In the genomic region with DNA sequence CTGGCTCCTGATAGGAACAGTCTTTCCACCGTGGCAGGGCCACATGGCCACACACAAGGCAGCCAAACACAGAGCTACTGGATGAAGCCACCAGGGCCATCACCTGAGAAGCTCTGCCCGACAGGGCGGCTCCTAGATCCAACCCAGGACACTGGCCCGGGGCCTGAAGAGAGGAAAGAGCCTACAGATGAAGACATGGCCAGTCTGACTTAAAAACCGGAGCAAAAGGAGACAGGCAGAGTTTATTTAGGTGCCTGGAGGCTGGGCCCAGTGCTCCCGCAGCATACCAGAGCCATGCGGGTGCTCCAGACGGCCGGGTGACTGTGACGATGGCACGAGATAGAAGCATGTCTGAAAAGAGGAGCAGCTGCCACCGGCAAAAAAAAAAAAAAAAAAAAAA, we compare ENCODE assay signal across 28 cellular contexts. TPM values are rescaled to one million over a fixed set of nuclear protein-coding genes. Genes with fewer than 3 reads are reported as not detected.
DNase-seq lines count a peak whose midpoint lies in the region; ATAC-seq and TF ChIP-seq lines count a peak whose summit lies in the region.
"Had no signal": no experiment of that assay in that cellular context is flagged by ENCODE, and none has a peak within 500 bp of the region (broad histone marks: within the 10 kb centered on the region; RNA-seq: fewer than 3 reads in every experiment).

No MANE protein-coding gene starts in this region.

- H3K27ac Mint-ChIP-seq in central memory CD8-positive, alpha-beta T cell (ENCODE audit: low read depth), result peak overlapping the region; percentile 85
- H3K27ac Mint-ChIP-seq in stimulated activated effector memory CD8-positive, alpha-beta T cell treated with anti-CD3 and anti-CD28 coated beads, Interleukin-12 subunit alpha, Interleukin-12 subunit beta, amount 100 ng/mL, for 72 hours, result peak overlapping the region; percentile 81

- peaks cover 11 to 15% of the 10 kb centered on the region in 2 experiments; a peak in 2 of 4 replicates for H3K4me1 ChIP-seq in SK-N-SH (ENCODE audit: control insufficient read depth in 1 of 2, insufficient read depth in 2 of 2, low read depth in 1 of 2, low read length in 1 of 2)
- peaks cover 6 to 83% (median 63%) of the 10 kb centered on the region in 9 donors for H3K4me1 ChIP-seq in heart right ventricle

- no peak overlapping the region for H3K27ac ChIP-seq in SK-N-SH (ENCODE audit: low read depth in 2 of 2, low read length in 1 of 2)
- peak overlapping the region in 9 of 10 donors; percentile 11 to 91 (median 83) for H3K27ac ChIP-seq in heart right ventricle
- H3K27ac ChIP-seq: 22Rv1 had no signal

- H3K36me3 Mint-ChIP-seq in central memory CD8-positive, alpha-beta T cell (ENCODE audit: insufficient read depth), result peaks cover 21% of the 10 kb centered on the region
- H3K36me3 Mint-ChIP-seq in stimulated activated effector memory CD8-positive, alpha-beta T cell treated with anti-CD3 and anti-CD28 coated beads, Interleukin-12 subunit alpha, Interleukin-12 subunit beta, amount 100 ng/mL, for 72 hours, result peaks cover 29% of the 10 kb centered on the region

- H3K4me3 ChIP-seq in SK-N-SH (ENCODE audit: low read depth in 2 of 2, low read length in 1 of 2) (no peak overlapping the region), heart right ventricle (no peak overlapping the region)
- H3K4me3 ChIP-seq: body of pancreas, esophagus muscularis mucosa, gastrocnemius medialis, GM12878, K562, MG63, smooth muscle cell, tibial nerve had no signal

- no peak for TF ChIP-seq RAD21 in SK-N-SH (IDR thresholded peaks at IDR 0.05; ENCODE audit: low read length)

- H3K79me2 ChIP-seq in SK-N-SH (ENCODE audit: insufficient read depth), result peaks cover 43% of the 10 kb centered on the region

- no peak for TF ChIP-seq EP300 in SK-N-SH (IDR thresholded peaks at IDR 0.05; ENCODE audit: borderline replicate concordance in 1 of 2, low read depth in 1 of 2, low read length in 1 of 2)

- 86% methylated on average over 12 of the region's 12 CpGs for WGBS in SK-N-SH (ENCODE audit: low lambda C conversion rate)
- 93 to 94% methylated on average over 12 of the region's 12 CpGs for WGBS in heart right ventricle, 2 donors

- H4K20me1 ChIP-seq in SK-N-SH (ENCODE audit: insufficient read depth), result no peaks in the 10 kb centered on the region

- H3K9me3 ChIP-seq in SK-N-SH (no peaks in the 10 kb centered on the region), heart right ventricle (no peaks in the 10 kb centered on the region)
- H3K9me3 ChIP-seq: body of pancreas, esophagus muscularis mucosa, gastrocnemius medialis, MG63, tibial nerve had no signal

- H3K9me2 ChIP-seq in SK-N-SH, result no peaks in the 10 kb centered on the region

- H3K9ac ChIP-seq in SK-N-SH, result no peak overlapping the region

- H3K4me1 Mint-ChIP-seq in central memory CD8-positive, alpha-beta T cell, result peaks cover 43% of the 10 kb centered on the region
- peaks cover 41% of the 10 kb centered on the region for H3K4me1 Mint-ChIP-seq in stimulated activated effector memory CD8-positive, alpha-beta T cell treated with anti-CD3 and anti-CD28 coated beads, Interleukin-12 subunit alpha, Interleukin-12 subunit beta, amount 100 ng/mL, for 72 hours

- POLR2A ChIA-PET in SK-N-SH (lab: Yijun Ruan, JAX), result no interaction called here

- H3K9me3 Mint-ChIP-seq in central memory CD8-positive, alpha-beta T cell, result no peaks in the 10 kb centered on the region
- H3K9me3 Mint-ChIP-seq in stimulated activated effector memory CD8-positive, alpha-beta T cell treated with anti-CD3 and anti-CD28 coated beads, Interleukin-12 subunit alpha, Interleukin-12 subunit beta, amount 100 ng/mL, for 72 hours, result no peaks in the 10 kb centered on the region
- H3K9me3 Mint-ChIP-seq: effector memory CD8-positive, alpha-beta T cell had no signal

- CTCF ChIA-PET in SK-N-SH (lab: Yijun Ruan, JAX), result interaction anchor here (1.5 kb wide), 1 partner anchor 80 kb away, joined by 6 read pairs; no protein-coding TSS in a partner anchor

- H3K36me3 ChIP-seq in SK-N-SH (replicated peaks in 1 of 2; ENCODE audit: control insufficient read depth in 1 of 2, insufficient read depth in 2 of 2, low read length in 1 of 2) (peaks cover 0 to 3% of the 10 kb centered on the region in 2 experiments), heart right ventricle (peaks cover 0 to 38% (median 14%) of the 10 kb centered on the region in 9 donors)
- H3K36me3 ChIP-seq: MG63 had no signal

- H3F3A ChIP-seq in SK-N-SH (replicated peaks; ENCODE audit: insufficient read depth), result peaks cover 3% of the 10 kb centered on the region

- H3K4me3 Mint-ChIP-seq in central memory CD8-positive, alpha-beta T cell, result peak overlapping the region; percentile 41
- H3K4me3 Mint-ChIP-seq in stimulated activated effector memory CD8-positive, alpha-beta T cell treated with anti-CD3 and anti-CD28 coated beads, Interleukin-12 subunit alpha, Interleukin-12 subunit beta, amount 100 ng/mL, for 72 hours, result no peak overlapping the region

- intact Hi-C loops in heart right ventricle (cut with DNase I), result loop anchor here in 5 of 10 donors (2.0 to 10.0 kb wide), 5 partner anchors 34 to 223 kb away; a partner anchor contains a TSS
- intact Hi-C loops in Right ventricle myocardium superior (cut with DNase I), result no loop called here

- DNase-seq in SK-N-SH (peak; percentile 17), heart right ventricle (no peak), Right ventricle myocardium superior (no peak), GM10266 (ENCODE audit: extremely low spot score) (no peak)
- no peak for DNase-seq in central memory CD8-positive, alpha-beta T cell (ENCODE audit: low spot score in 2 of 2)
- DNase-seq in stimulated activated effector memory CD8-positive, alpha-beta T cell treated with anti-CD3 and anti-CD28 coated beads, Interleukin-12 subunit alpha, Interleukin-12 subunit beta, amount 100 ng/mL, for 72 hours (ENCODE audit: low spot score in 2 of 2), result no peak
- DNase-seq: activated CD4-positive, CD25-positive, alpha-beta regulatory T cell; body of pancreas; COR-L47; DMS79 treated with DMSO at 0.1 percent for 48 hours; effector memory CD8-positive, alpha-beta T cell; gastrocnemius medialis; HCEC 1CT; islet precursor cell; MG63; NCI-H1417 treated with DMSO at 0.1 percent for 48 hours; NCI-H510A; nucleus accumbens; T1000 had no signal

- no peak overlapping the region for H2AFZ ChIP-seq in SK-N-SH (ENCODE audit: low read depth)

- H3K27me3 Mint-ChIP-seq in central memory CD8-positive, alpha-beta T cell, result no peaks in the 10 kb centered on the region
- H3K27me3 Mint-ChIP-seq: effector memory CD8-positive, alpha-beta T cell had no signal

- H3K27me3 ChIP-seq in SK-N-SH (ENCODE audit: insufficient read depth) (no peaks in the 10 kb centered on the region), heart right ventricle (no peaks in the 10 kb centered on the region)
- H3K27me3 ChIP-seq: body of pancreas, esophagus muscularis mucosa, gastrocnemius medialis, MG63, tibial nerve had no signal

- H3K4me2 ChIP-seq in SK-N-SH, result no peak overlapping the region
- H3K4me2 ChIP-seq: smooth muscle cell had no signal

- TF ChIP-seq CTCF in SK-N-SH (IDR thresholded peaks at IDR 0.05) (no peak), heart right ventricle (IDR thresholded peaks at IDR 0.05) (no peak), GM10266 (IDR thresholded peaks at IDR 0.05; ENCODE audit: control insufficient read depth, insufficient read depth, low read depth, missing control alignments) (no peak)

- no peak for ATAC-seq in SK-N-SH treated with all-trans-retinoic acid at 6 μM for 48 hours
- ATAC-seq in heart right ventricle, result no peak
- no peak for ATAC-seq in Right ventricle myocardium superior (ENCODE audit: poor library complexity)
- no peak for ATAC-seq in central memory CD8-positive, alpha-beta T cell (replicated peaks; ENCODE audit: extremely low read depth, poor library complexity, severe bottlenecking)
- no peak for ATAC-seq in stimulated activated effector memory CD8-positive, alpha-beta T cell treated with anti-CD3 and anti-CD28 coated beads, Interleukin-12 subunit alpha, Interleukin-12 subunit beta, amount 100 ng/mL, for 72 hours
- ATAC-seq in activated CD4-positive, CD25-positive, alpha-beta regulatory T cell treated with anti-CD3 and anti-CD28 coated beads, Interleukin-2, amount 50 U/mL, for 24 hours, result no peak
- ATAC-seq: body of pancreas; effector memory CD8-positive, alpha-beta T cell; gastrocnemius medialis; GM12878; K562 had no signal

TF ChIP-seq in SK-N-SH, 30 proteins besides CTCF, POLR2A, EP300 and RAD21:
- no peak for TF ChIP-seq EZH2phosphoT487 (IDR thresholded peaks at IDR 0.05; ENCODE audit: borderline replicate concordance, low read depth)

TF ChIP-seq in SK-N-SH treated with all-trans-retinoic acid at 6 μM for 48 hours, 23 proteins besides CTCF, POLR2A, EP300 and RAD21 (continues in another document):
- TF ChIP-seq TCF4 (CRISPR knock-in tag; IDR thresholded peaks at IDR 0.05; ENCODE audit: borderline replicate concordance), result no peak

RNA-seq across cellular contexts. Expression of a gene that starts 3.9 kb away (rescaled TPM):
- 6.6 and 6.8 TPM in 2 replicates for polyA plus RNA-seq in SK-N-SH (2012; rRNA removed)
- 3.3 and 4.3 TPM in 2 replicates for polyA plus RNA-seq in SK-N-SH (2012; cell fraction: cytosol; rRNA removed)
- polyA plus RNA-seq in SK-N-SH (2012; cell fraction: nucleus; rRNA removed), result 26.3 and 41.0 TPM in 2 replicates
- total RNA-seq in heart right ventricle, result 10 to 100 TPM; 12.8 to 23.8 (median 15.4) TPM
- 10 to 100 TPM; 13.6 to 15.9 TPM for polyA plus RNA-seq in heart right ventricle
- total RNA-seq in Right ventricle myocardium superior, result 16.1 TPM

RNA-seq across cellular contexts. Expression of a gene that starts 33.3 kb away (rescaled TPM):
- polyA plus RNA-seq in SK-N-SH (2012; rRNA removed) (108 and 128 TPM in 2 replicates), heart right ventricle (100 to 1,000 TPM; 135 to 206 TPM)
- 138 and 139 TPM in 2 replicates for polyA plus RNA-seq in SK-N-SH (2012; cell fraction: cytosol; rRNA removed)
- 49.3 and 55.5 TPM in 2 replicates for polyA plus RNA-seq in SK-N-SH (2012; cell fraction: nucleus; rRNA removed)
- total RNA-seq in heart right ventricle (100 to 1,000 TPM; 174 to 267 (median 218) TPM), Right ventricle myocardium superior (222 TPM)

RNA-seq across cellular contexts. Expression of a gene that starts 36.9 kb away (rescaled TPM):
- polyA plus RNA-seq in SK-N-SH (2012; rRNA removed) (0.10 TPM in 1 of 2 replicates, not detected in the other), heart right ventricle (under 1 TPM in 1 of 2 donors, not detected in 1; 0.06 TPM)
- 0.17 TPM in 1 of 2 replicates, not detected in the other for polyA plus RNA-seq in SK-N-SH (2012; cell fraction: cytosol; rRNA removed)
- 0.23 TPM in 2 replicates for polyA plus RNA-seq in SK-N-SH (2012; cell fraction: nucleus; rRNA removed)
- total RNA-seq in heart right ventricle (not detected), Right ventricle myocardium superior (not detected)
- total RNA-seq: esophagus muscularis mucosa, SK-MEL-5, tibial nerve had no signal

Comparison
In these comparisons a context has a peak if more than half of its experiments do, and no peak if none do; other contexts are left out.
1. H3K27ac ChIP-seq: peak in heart right ventricle (9 of 10); none in SK-N-SH (0 of 2).